13 cellular contexts compared by ENCODE assay signal in the genomic region with DNA sequence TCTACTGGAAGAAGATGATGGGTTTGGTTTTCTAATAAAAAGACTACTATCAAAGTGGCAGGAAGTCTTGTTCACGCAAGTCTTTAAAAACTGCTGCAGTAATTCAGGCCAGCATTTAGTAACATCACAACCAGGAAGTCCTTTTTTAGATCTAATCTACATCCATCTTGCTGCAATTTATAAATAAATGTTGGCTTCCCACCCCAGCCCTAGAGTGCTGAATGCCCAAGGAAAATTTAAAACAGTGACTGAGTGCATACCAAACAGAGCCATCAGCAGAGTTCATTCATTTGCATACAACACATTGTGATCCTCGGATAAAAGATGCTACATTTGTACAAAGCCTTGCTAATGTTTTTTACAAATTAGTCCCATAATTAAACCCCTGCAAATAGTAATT.
DNase-seq lines count a peak whose midpoint lies in the region; ATAC-seq and TF ChIP-seq lines count a peak whose summit lies in the region.
"Had no signal": no experiment of that assay in that cellular context is flagged by ENCODE, and none has a peak within 500 bp of the region (broad histone marks: within the 10 kb centered on the region; RNA-seq: fewer than 3 reads in every experiment).

No MANE protein-coding gene starts in this region.

- H3K9ac ChIP-seq in H9 (ENCODE audit: extremely low read depth, insufficient read length, low read length) (no peak overlapping the region), SK-N-SH (no peak overlapping the region)

- H3K23me2 ChIP-seq in H9 (ENCODE audit: insufficient read length, low read depth, low read length, poor library complexity, severe bottlenecking): no peaks in the 10 kb centered on the region

- no peak overlapping the region for H2AK5ac ChIP-seq in H9 (ENCODE audit: insufficient read length, low read length)

- no peak overlapping the region for H4K5ac ChIP-seq in H9 (ENCODE audit: insufficient read length, low read depth, low read length)

- no peak overlapping the region for H4K8ac ChIP-seq in H9 (replicated peaks; ENCODE audit: insufficient read length, low read depth, low read length)

- H3K27ac Mint-ChIP-seq in CD4-positive, alpha-beta memory T cell: peak overlapping the region in 5 of 7 donors; percentile 6 to 77 (median 30)
- peak overlapping the region; percentile 79 to 98 (median 96) for H3K27ac Mint-ChIP-seq in H9
- H3K27ac Mint-ChIP-seq: activated naive CD8-positive, alpha-beta T cell; CD14-positive monocyte; stimulated activated naive CD8-positive, alpha-beta T cell treated with anti-CD3 and anti-CD28 coated beads, Interleukin-15, amount 100 ng/mL, for 72 hours had no signal

- H4K91ac ChIP-seq in H9 (ENCODE audit: insufficient read length, low read depth, low read length): no peak overlapping the region

- no peaks in the 10 kb centered on the region for H3K36me3 Mint-ChIP-seq in CD4-positive, alpha-beta memory T cell
- H3K36me3 Mint-ChIP-seq in H9 (ENCODE audit: insufficient read depth in 1 of 3, low read depth in 3 of 3): no peaks in the 10 kb centered on the region; a peak in 1 of 7 replicates
- H3K36me3 Mint-ChIP-seq: activated naive CD8-positive, alpha-beta T cell; CD14-positive monocyte had no signal

- DNase-seq in CD4-positive, alpha-beta memory T cell: no peak
- DNase-seq in H9 (no peak), SK-N-SH (no peak), fibroblast of villous mesenchyme (ENCODE audit: low read depth) (peak; percentile 67), NK-92 (lab: John Stamatoyannopoulos, UW; ENCODE audit: unreplicated experiment) (no peak), NCI-H1417 (lab: John Stamatoyannopoulos, UW) (no peak), putamen (ENCODE audit: low spot score) (no peak)
- DNase-seq: nephron progenitor cell; stimulated activated naive CD8-positive, alpha-beta T cell treated with anti-CD3 and anti-CD28 coated beads, Interleukin-15, amount 100 ng/mL, for 72 hours had no signal

- no peak overlapping the region for H3K27ac ChIP-seq in CD4-positive, alpha-beta memory T cell (ENCODE audit: low read depth, low read length)
- H3K27ac ChIP-seq in H9 (ENCODE audit: insufficient read length, low read depth, low read length) (peak overlapping the region; percentile 91), SK-N-SH (ENCODE audit: low read depth in 2 of 2, low read length in 1 of 2) (no peak overlapping the region)

- H3K27me3 ChIP-seq in CD4-positive, alpha-beta memory T cell (ENCODE audit: insufficient read depth, low read length): no peaks in the 10 kb centered on the region
- H3K27me3 ChIP-seq in H9 (ENCODE audit: insufficient read depth, low read length) (no peaks in the 10 kb centered on the region), SK-N-SH (ENCODE audit: insufficient read depth) (no peaks in the 10 kb centered on the region)

- intact Hi-C loops in CD4-positive, alpha-beta memory T cell (cut with micrococcal nuclease): no loop called here

- POLR2A ChIA-PET in CD4-positive, alpha-beta memory T cell (lab: Charles Lee; ENCODE audit: partially characterized antibody): interaction anchor here (1.4 to 3.5 kb wide), 4 partner anchors 10 to 72 kb away, joined by 3 to 15 read pairs (median 4); a partner anchor contains a TSS
- POLR2A ChIA-PET in SK-N-SH (lab: Yijun Ruan, JAX): no interaction called here

- H4K20me1 ChIP-seq in H9 (ENCODE audit: control insufficient read depth, insufficient read depth, insufficient read length): no peaks in the 10 kb centered on the region
- H4K20me1 ChIP-seq in SK-N-SH (ENCODE audit: insufficient read depth): no peaks in the 10 kb centered on the region

- WGBS in H9 (ENCODE audit: extremely low coverage, insufficient read length, low lambda C conversion rate): no CpG with 5 or more reads among the region's 2 CpGs
- 66% methylated on average over 2 of the region's 2 CpGs for WGBS in SK-N-SH (ENCODE audit: low lambda C conversion rate)

- no peaks in the 10 kb centered on the region for H3K9me3 ChIP-seq in CD4-positive, alpha-beta memory T cell (ENCODE audit: control insufficient read depth in 1 of 2, low read length in 2 of 2)
- H3K9me3 ChIP-seq in H9 (ENCODE audit: control insufficient read depth, low read depth, low read length) (no peaks in the 10 kb centered on the region), SK-N-SH (no peaks in the 10 kb centered on the region)

- peaks cover 17 to 39% (median 23%) of the 10 kb centered on the region in 4 donors for H3K4me1 Mint-ChIP-seq in CD4-positive, alpha-beta memory T cell
- peaks cover 50 to 59% of the 10 kb centered on the region in 2 experiments for H3K4me1 Mint-ChIP-seq in H9

- no peak overlapping the region for H3K14ac ChIP-seq in H9 (ENCODE audit: insufficient read depth, low read length)

- H3K56ac ChIP-seq in H9 (ENCODE audit: insufficient read length, low read depth, low read length): no peak overlapping the region

- H2BK120ac ChIP-seq in H9 (ENCODE audit: low read depth, low read length, poor library complexity, severe bottlenecking): no peak overlapping the region

- no peaks in the 10 kb centered on the region for H3K27me3 Mint-ChIP-seq in CD4-positive, alpha-beta memory T cell
- no peaks in the 10 kb centered on the region for H3K27me3 Mint-ChIP-seq in H9 (ENCODE audit: low read depth)
- H3K27me3 Mint-ChIP-seq: activated naive CD8-positive, alpha-beta T cell; stimulated activated naive CD8-positive, alpha-beta T cell treated with anti-CD3 and anti-CD28 coated beads, Interleukin-15, amount 100 ng/mL, for 72 hours had no signal

- peak overlapping the region; percentile 69 for H3K18ac ChIP-seq in H9 (ENCODE audit: insufficient read length, low read depth, low read length)

- no peak overlapping the region for H2BK12ac ChIP-seq in H9 (ENCODE audit: insufficient read length, low read depth, low read length)

- peak overlapping the region in 4 of 8 donors; percentile 16 to 62 (median 41) for H3K4me3 Mint-ChIP-seq in CD4-positive, alpha-beta memory T cell
- peak overlapping the region; percentile 22 to 53; a peak in 2 of 5 replicates for H3K4me3 Mint-ChIP-seq in H9
- H3K4me3 Mint-ChIP-seq: activated naive CD8-positive, alpha-beta T cell; CD14-positive monocyte; nephron progenitor cell; stimulated activated naive CD8-positive, alpha-beta T cell treated with anti-CD3 and anti-CD28 coated beads, Interleukin-15, amount 100 ng/mL, for 72 hours had no signal

- H2BK20ac ChIP-seq in H9 (ENCODE audit: low read depth, low read length, poor library complexity, severe bottlenecking): no peak overlapping the region

- no peak for ATAC-seq in GM21423 (IDR thresholded peaks at IDR 0.05; ENCODE audit: unreplicated experiment)
- ATAC-seq: Right ventricle myocardium inferior; stimulated activated naive CD8-positive, alpha-beta T cell treated with anti-CD3 and anti-CD28 coated beads, Interleukin-15, amount 100 ng/mL, for 72 hours had no signal

- no peak overlapping the region for H2AFZ ChIP-seq in H9 (ENCODE audit: low read length)
- H2AFZ ChIP-seq in SK-N-SH (ENCODE audit: low read depth): no peak overlapping the region; the same call in 1 of the 2 replicates

- H3F3A ChIP-seq in SK-N-SH (replicated peaks; ENCODE audit: insufficient read depth): no peaks in the 10 kb centered on the region

- CTCF ChIA-PET in CD4-positive, alpha-beta memory T cell (lab: Charles Lee; ENCODE audit: partially characterized antibody): interaction anchor here (0.9 to 1.1 kb wide), 2 partner anchors 11 to 18 kb away, joined by 3 read pairs; no protein-coding TSS in a partner anchor
- CTCF ChIA-PET in SK-N-SH (lab: Yijun Ruan, JAX): interaction anchor here (1.0 to 1.7 kb wide), 3 partner anchors 10 to 54 kb away, joined by 3 to 4 read pairs (median 3); no protein-coding TSS in a partner anchor

- no peak overlapping the region for H3K23ac ChIP-seq in H9 (ENCODE audit: insufficient read length, low read depth, low read length)

- peak overlapping the region; percentile 20 for H2BK5ac ChIP-seq in H9 (ENCODE audit: insufficient read length, low read length)

- H3K79me2 ChIP-seq in H9 (ENCODE audit: insufficient read depth, low read length): no peaks in the 10 kb centered on the region
- H3K79me2 ChIP-seq in SK-N-SH (ENCODE audit: insufficient read depth): no peaks in the 10 kb centered on the region

- H3K79me1 ChIP-seq in H9 (ENCODE audit: insufficient read depth, low read depth, low read length, poor library complexity, severe bottlenecking): no peaks in the 10 kb centered on the region

- H3K4me2 ChIP-seq in H9 (ENCODE audit: insufficient read depth, insufficient read length, low read length) (peak overlapping the region; percentile 52), SK-N-SH (peak overlapping the region; percentile 5; the same call in 1 of the 2 replicates)

- H3K4me3 ChIP-seq in CD4-positive, alpha-beta memory T cell (ENCODE audit: low read length in 2 of 2): no peak overlapping the region
- H3K4me3 ChIP-seq in SK-N-SH (ENCODE audit: low read depth in 2 of 2, low read length in 1 of 2) (no peak overlapping the region), fibroblast of villous mesenchyme (ENCODE audit: low read depth, low read length) (no peak overlapping the region)

- no peak for TF ChIP-seq CTCF in H9 (conservative IDR thresholded peaks at IDR 0.05)
- TF ChIP-seq CTCF in SK-N-SH (IDR thresholded peaks at IDR 0.05): no peak
- no peak for TF ChIP-seq CTCF in fibroblast of villous mesenchyme (IDR thresholded peaks at IDR 0.05; ENCODE audit: insufficient read depth, low read depth, low read length)

- no peaks in the 10 kb centered on the region for H3K9me3 Mint-ChIP-seq in CD4-positive, alpha-beta memory T cell
- H3K9me3 Mint-ChIP-seq in H9: no peaks in the 10 kb centered on the region
- H3K9me3 Mint-ChIP-seq: nephron progenitor cell; stimulated activated naive CD8-positive, alpha-beta T cell treated with anti-CD3 and anti-CD28 coated beads, Interleukin-15, amount 100 ng/mL, for 72 hours had no signal

- TF ChIP-seq EP300 in SK-N-SH (IDR thresholded peaks at IDR 0.05; ENCODE audit: borderline replicate concordance in 1 of 2, low read depth in 1 of 2, low read length in 1 of 2): no peak

- no peak overlapping the region for H3K4ac ChIP-seq in H9 (ENCODE audit: low read depth, low read length)

- H3K9me2 ChIP-seq in SK-N-SH: no peaks in the 10 kb centered on the region

- H2BK15ac ChIP-seq in H9 (ENCODE audit: low read depth, low read length): no peak overlapping the region

- no peaks in the 10 kb centered on the region for H3K36me3 ChIP-seq in CD4-positive, alpha-beta memory T cell (ENCODE audit: insufficient read depth, low read length)
- no peaks in the 10 kb centered on the region for H3K36me3 ChIP-seq in SK-N-SH (replicated peaks in 1 of 2; ENCODE audit: control insufficient read depth in 1 of 2, insufficient read depth in 2 of 2, low read length in 1 of 2)

- no peak for TF ChIP-seq RAD21 in SK-N-SH (IDR thresholded peaks at IDR 0.05; ENCODE audit: low read length)

- H3T11ph ChIP-seq in H9 (ENCODE audit: low read length): no peak overlapping the region

- H3K4me1 ChIP-seq in CD4-positive, alpha-beta memory T cell (ENCODE audit: insufficient read depth, low read length): peaks cover 20% of the 10 kb centered on the region
- H3K4me1 ChIP-seq in H9 (ENCODE audit: insufficient read depth, low read length) (peaks cover 10% of the 10 kb centered on the region; the same call in 1 of the 2 replicates), SK-N-SH (ENCODE audit: control insufficient read depth in 1 of 2, insufficient read depth in 2 of 2, low read depth in 1 of 2, low read length in 1 of 2) (peaks cover 7% of the 10 kb centered on the region in 2 experiments; a peak in 2 of 4 replicates)

TF ChIP-seq in SK-N-SH, 30 proteins besides CTCF, POLR2A, EP300 and RAD21 (continues in another document):
- TF ChIP-seq RFX5 (IDR thresholded peaks at IDR 0.05; ENCODE audit: low read length) (no peak), JUND (IDR thresholded peaks at IDR 0.05) (no peak)
